In the genomic region with DNA sequence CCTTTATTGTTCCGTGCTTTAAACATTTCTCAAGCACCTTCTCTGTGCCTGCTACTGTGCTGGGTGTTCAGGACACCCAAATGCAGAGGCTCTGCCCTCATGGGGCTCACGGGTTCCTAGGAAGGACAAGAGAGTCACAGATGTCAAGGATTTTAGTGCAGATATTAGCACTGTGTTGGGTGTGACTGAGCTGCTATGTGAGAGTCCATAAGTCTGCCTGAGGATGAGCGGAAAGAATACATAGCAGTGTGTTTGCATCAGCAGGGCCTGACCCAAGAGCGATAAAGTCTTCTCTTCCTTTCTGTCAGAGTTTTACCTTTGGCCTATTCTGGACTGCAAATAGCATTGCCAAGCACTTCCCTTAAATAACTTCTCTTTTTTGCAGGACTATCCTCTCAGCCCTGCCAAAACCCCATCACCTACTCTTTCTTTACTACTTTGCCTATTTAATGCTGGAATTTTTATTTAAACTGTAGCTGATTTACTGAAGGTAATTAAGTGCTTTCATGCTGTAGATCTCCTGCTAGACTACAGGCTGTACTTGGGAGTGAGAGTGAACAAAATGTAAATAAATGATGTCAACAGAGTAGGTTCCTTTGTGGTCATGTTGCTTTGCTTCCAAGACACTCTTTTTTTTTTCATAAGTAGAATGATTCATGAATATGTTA, we compare ENCODE assay signal across 10 cellular contexts.
DNase-seq lines count a peak whose midpoint lies in the region; ATAC-seq, FAIRE-seq and TF ChIP-seq lines count a peak whose summit lies in the region.
"Had no signal": no experiment of that assay in that cellular context is flagged by ENCODE, and none has a peak within 500 bp of the region (broad histone marks: within the 10 kb centered on the region; RNA-seq: fewer than 3 reads in every experiment).

No MANE protein-coding gene starts in this region.

- no peaks in the 10 kb centered on the region for H3K9me3 ChIP-seq in transverse colon

- H3K36me3 Mint-ChIP-seq in naive thymus-derived CD8-positive, alpha-beta T cell, result peaks cover 0 to 18% (median 12%) of the 10 kb centered on the region in 3 donors

- H3K36me3 ChIP-seq in transverse colon, result peaks cover 0 to 7% (median 0%) of the 10 kb centered on the region in 4 donors

- WGBS in transverse colon (ENCODE audit: low coverage in 1 of 2), 2 donors, result 57 to 59% methylated on average over 1 to 4 of the region's 4 CpGs

- H3K27ac ChIP-seq in transverse colon, result peak overlapping the region; percentile 45 to 68 (median 57)

- H3K4me3 ChIP-seq in astrocyte of the cerebellum (ENCODE audit: low read depth, low read length), result no peak overlapping the region
- H3K4me3 ChIP-seq in transverse colon, result no peak overlapping the region

- H3K27me3 ChIP-seq in transverse colon, result no peaks in the 10 kb centered on the region

- POLR2A ChIA-PET in naive thymus-derived CD8-positive, alpha-beta T cell (lab: Charles Lee), result no interaction called here

- H3K9me3 Mint-ChIP-seq in naive thymus-derived CD8-positive, alpha-beta T cell, result no peaks in the 10 kb centered on the region

- no peak overlapping the region for H3K4me3 Mint-ChIP-seq in naive thymus-derived CD8-positive, alpha-beta T cell

- DNase-seq in NCI-H2107 treated with DMSO at 0.1 percent for 48 hours (lab: John Stamatoyannopoulos, UW; ENCODE audit: unreplicated experiment) (peak; percentile 24), NCI-H2107 (lab: John Stamatoyannopoulos, UW) (no peak), astrocyte of the cerebellum (ENCODE audit: low read depth) (peak; percentile 80), transverse colon (no peak)
- no peak for DNase-seq in naive thymus-derived CD8-positive, alpha-beta T cell
- DNase-seq: foreskin melanocyte had no signal

- H3K27me3 Mint-ChIP-seq in naive thymus-derived CD8-positive, alpha-beta T cell, result no peaks in the 10 kb centered on the region

- no peak for TF ChIP-seq CTCF in astrocyte of the cerebellum (IDR thresholded peaks at IDR 0.05; ENCODE audit: low read depth, low read length, missing control alignments)
- TF ChIP-seq CTCF in transverse colon (IDR thresholded peaks at IDR 0.05), result no peak

- intact Hi-C loops in transverse colon (cut with DNase I; ENCODE audit: low total_unique reads), result no loop called here

- in situ Hi-C loops in astrocyte of the cerebellum (cut with HindIII; ENCODE audit: low sequenced_read_pairs), result no loop called here
- in situ Hi-C loops in transverse colon (cut with MboI; ENCODE audit: low pct_ligation_motif_present in 1 of 4, low pct_unique_long_range_greater_than_20kb in 1 of 4, low sequenced_read_pairs in 3 of 4), result no loop called here

- peaks cover 0 to 19% (median 4%) of the 10 kb centered on the region in 4 donors for H3K4me1 Mint-ChIP-seq in naive thymus-derived CD8-positive, alpha-beta T cell

- no peak for TF ChIP-seq POLR2A in transverse colon (IDR thresholded peaks at IDR 0.05)

- peak; percentile 9 for FAIRE-seq in islet of Langerhans (lab: Jason Lieb, UNC)
- FAIRE-seq: A204.1 had no signal

- H3K4me1 ChIP-seq in transverse colon, result peaks cover 6 to 14% (median 12%) of the 10 kb centered on the region in 4 donors

- ATAC-seq in GM21360 (IDR thresholded peaks at IDR 0.05; ENCODE audit: unreplicated experiment), result no peak
- ATAC-seq in esophagus mucosa, result no peak
- ATAC-seq in naive thymus-derived CD8-positive, alpha-beta T cell, result no peak

- peak; percentile 48 for TF ChIP-seq EP300 in transverse colon (IDR thresholded peaks at IDR 0.05; ENCODE audit: low read depth)

- no peak overlapping the region for H3K27ac Mint-ChIP-seq in naive thymus-derived CD8-positive, alpha-beta T cell

Comparison
In these comparisons a context has a peak if more than half of its experiments do, and no peak if none do; other contexts are left out.
1. DNase-seq: peak in NCI-H2107 treated with DMSO at 0.1 percent for 48 hours (single experiment) and astrocyte of the cerebellum (single experiment); none in NCI-H2107 (single experiment), transverse colon (single experiment) and naive thymus-derived CD8-positive, alpha-beta T cell (0 of 10).